ENCODE assay signal across 14 cellular contexts in the genomic region with DNA sequence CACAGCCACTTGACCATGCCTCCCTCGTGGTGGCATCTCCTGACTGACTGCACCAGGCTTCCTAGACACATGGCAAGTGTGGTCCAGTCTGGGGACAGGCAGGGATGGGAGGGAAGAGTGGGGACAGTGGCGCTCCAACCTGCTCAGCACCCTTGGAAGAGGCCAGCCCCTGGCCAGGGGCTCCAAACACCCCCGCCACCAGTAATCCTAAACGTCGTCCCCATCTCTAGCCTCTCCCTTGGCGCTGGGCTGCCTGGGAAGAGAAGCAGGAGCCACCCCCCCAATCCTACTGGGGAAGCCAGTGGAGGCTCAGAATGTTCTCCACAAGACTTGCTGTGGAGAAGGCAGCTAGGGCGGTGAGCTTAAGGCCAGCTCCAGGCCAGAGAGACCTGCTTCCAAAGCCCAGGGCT. TPM values are rescaled to one million over a fixed set of nuclear protein-coding genes. Genes with fewer than 3 reads are reported as not detected.
A peak's percentile ranks its signal among the peaks of the same experiment; 100 is the strongest.
DNase-seq lines count a peak whose midpoint lies in the region; ATAC-seq and TF ChIP-seq lines count a peak whose summit lies in the region.
"Had no signal": no experiment of that assay in that cellular context is flagged by ENCODE, and none has a peak within 500 bp of the region (broad histone marks: within the 10 kb centered on the region; RNA-seq: fewer than 3 reads in every experiment).

No MANE protein-coding gene starts in this region.

- peak overlapping the region; percentile 100 for H3K4me3 Mint-ChIP-seq in activated CD4-positive, alpha-beta T cell treated with anti-CD3 and anti-CD28 coated beads, Interleukin-2, amount 10 ng/mL, durations not matched to agents 24 days and 14 days

- peaks cover 35% of the 10 kb centered on the region for H4K20me1 ChIP-seq in mammary epithelial cell (ENCODE audit: insufficient read depth, low read length)

- no peak overlapping the region for H2AFZ ChIP-seq in mammary epithelial cell (ENCODE audit: low read depth, low read length)

- H3K36me3 Mint-ChIP-seq in activated CD4-positive, alpha-beta T cell treated with anti-CD3 and anti-CD28 coated beads, Interleukin-2, amount 10 ng/mL, durations not matched to agents 24 days and 14 days (ENCODE audit: low read depth): peaks cover 52% of the 10 kb centered on the region

- H3K4me3 ChIP-seq in NB4 (ENCODE audit: low read depth, low read length): no peak overlapping the region
- no peak overlapping the region for H3K4me3 ChIP-seq in mammary epithelial cell (replicated peaks in 1 of 3; ENCODE audit: insufficient read depth in 1 of 3, low read depth in 2 of 3, low read length in 3 of 3)
- no peak overlapping the region for H3K4me3 ChIP-seq in skeletal muscle tissue (ENCODE audit: low read length in 3 of 3)
- no peak overlapping the region for H3K4me3 ChIP-seq in left lung
- H3K4me3 ChIP-seq in ascending aorta: no peak overlapping the region
- H3K4me3 ChIP-seq: tibial nerve had no signal

- intact Hi-C loops in activated CD4-positive, alpha-beta T cell treated with anti-CD3 and anti-CD28 coated beads, Interleukin-2, amount 10 ng/mL, durations not matched to agents 24 days and 14 days (cut with micrococcal nuclease): no loop called here
- intact Hi-C loops in mammary epithelial cell (cut with micrococcal nuclease) (no loop called here), left lung (cut with DNase I) (no loop called here), ascending aorta (cut with DNase I) (no loop called here)

- DNase-seq in activated CD4-positive, alpha-beta T cell treated with anti-CD3 and anti-CD28 coated beads, Interleukin-2, amount 10 ng/mL, durations not matched to agents 24 days and 14 days: no peak
- no peak for DNase-seq in activated CD4-positive, alpha-beta T cell treated with anti-CD3 and anti-CD28 coated beads, Interleukin-2, amount 50 U/mL, for 48 hours
- DNase-seq in NB4 (ENCODE audit: low read depth) (peak; percentile 43), mammary epithelial cell (no peak), left lung (no peak), ascending aorta (ENCODE audit: low spot score in 2 of 2) (no peak)
- DNase-seq: activated gamma-delta T cell treated with Interleukin-2 at 50 U/mL for 16 hours, AML-193, MG63 had no signal

- H3K9ac ChIP-seq in mammary epithelial cell (ENCODE audit: insufficient read depth, low read length) (no peak overlapping the region), skeletal muscle tissue (ENCODE audit: low read depth in 1 of 3, low read length in 3 of 3) (peak overlapping the region in 2 of 3 donors; percentile 40 to 65)

- CTCF ChIA-PET in mammary epithelial cell (lab: Charles Lee; ENCODE audit: low non-redundant PET): no interaction called here

- no TSS peak for BruUV-seq in mammary epithelial cell (replicated peaks; lab: Mats Ljungman, UMichigan)

- H3K27ac Mint-ChIP-seq in activated CD4-positive, alpha-beta T cell treated with anti-CD3 and anti-CD28 coated beads, Interleukin-2, amount 10 ng/mL, durations not matched to agents 24 days and 14 days: peak overlapping the region; percentile 74

- no peaks in the 10 kb centered on the region for H3K9me3 ChIP-seq in mammary epithelial cell (replicated peaks; ENCODE audit: insufficient read depth, low read length)
- no peaks in the 10 kb centered on the region for H3K9me3 ChIP-seq in skeletal muscle tissue (ENCODE audit: control insufficient read depth in 3 of 3, low read length in 3 of 3)
- H3K9me3 ChIP-seq in left lung: no peaks in the 10 kb centered on the region
- no peaks in the 10 kb centered on the region for H3K9me3 ChIP-seq in ascending aorta
- H3K9me3 ChIP-seq: esophagus muscularis mucosa, MG63, tibial nerve had no signal

- in situ Hi-C loops in mammary epithelial cell (cut with MboI; ENCODE audit: low sequenced_read_pairs in 2 of 2): no loop called here

- H3K27me3 ChIP-seq in mammary epithelial cell (ENCODE audit: insufficient read depth, low read length) (no peaks in the 10 kb centered on the region), skeletal muscle tissue (ENCODE audit: control insufficient read depth in 3 of 3, insufficient read depth in 3 of 3, low read length in 3 of 3) (no peaks in the 10 kb centered on the region), left lung (no peaks in the 10 kb centered on the region), ascending aorta (no peaks in the 10 kb centered on the region)
- H3K27me3 ChIP-seq: esophagus muscularis mucosa, MG63, tibial nerve had no signal

- peaks cover 10% of the 10 kb centered on the region for H3K36me3 ChIP-seq in mammary epithelial cell (ENCODE audit: insufficient read depth, low read length)
- H3K36me3 ChIP-seq in skeletal muscle tissue (ENCODE audit: control insufficient read depth in 3 of 3, insufficient read depth in 3 of 3, low read length in 3 of 3): peaks cover 45 to 48% (median 45%) of the 10 kb centered on the region in 3 donors
- peaks cover 0 to 61% of the 10 kb centered on the region in 2 donors for H3K36me3 ChIP-seq in left lung
- H3K36me3 ChIP-seq in ascending aorta: peaks cover 55 to 59% of the 10 kb centered on the region in 2 donors

- dilution Hi-C loops in mammary epithelial cell (cut with HindIII; ENCODE audit: low sequenced_read_pairs): no loop called here

- TF ChIP-seq CTCF in NB4 (IDR thresholded peaks at IDR 0.05; ENCODE audit: low read depth, low read length) (no peak), mammary epithelial cell (conservative IDR thresholded peaks at IDR 0.05 in 1 of 2, IDR thresholded peaks at IDR 0.05 in 1 of 2; ENCODE audit: extremely low read depth in 1 of 2, insufficient read depth in 1 of 2, low read depth in 1 of 2, low read length in 2 of 2) (no peak), left lung (IDR thresholded peaks at IDR 0.05) (no peak), ascending aorta (IDR thresholded peaks at IDR 0.05) (no peak)

- 89% methylated on average over 7 of the region's 7 CpGs for WGBS in mammary epithelial cell (ENCODE audit: low coverage, missing lambda C conversion rate)

- no peak for ATAC-seq in left lung
- ATAC-seq in HG03159 (IDR thresholded peaks at IDR 0.05; ENCODE audit: unreplicated experiment): no peak

- H3K27ac ChIP-seq in mammary epithelial cell (ENCODE audit: insufficient read depth, low read depth, low read length) (no peak overlapping the region), skeletal muscle tissue (ENCODE audit: low read depth, low read length) (no peak overlapping the region), left lung (no peak overlapping the region), ascending aorta (no peak overlapping the region)

- H3K9me3 Mint-ChIP-seq in activated CD4-positive, alpha-beta T cell treated with anti-CD3 and anti-CD28 coated beads, Interleukin-2, amount 10 ng/mL, durations not matched to agents 24 days and 14 days: no peaks in the 10 kb centered on the region

- no peak for TF ChIP-seq POLR2A in NB4 (IDR thresholded peaks at IDR 0.05; ENCODE audit: extremely low read depth, insufficient read length)

- H3K79me2 ChIP-seq in mammary epithelial cell (ENCODE audit: insufficient read depth, low read length): peaks cover 67% of the 10 kb centered on the region

- peak overlapping the region; percentile 8 for H3K4me2 ChIP-seq in mammary epithelial cell (ENCODE audit: insufficient read depth, low read depth, low read length)

- H3K4me1 ChIP-seq in mammary epithelial cell (ENCODE audit: insufficient read depth, low read length) (peaks cover 19% of the 10 kb centered on the region), skeletal muscle tissue (ENCODE audit: control insufficient read depth in 3 of 3, insufficient read depth in 3 of 3, low read length in 3 of 3) (peaks cover 22 to 34% (median 24%) of the 10 kb centered on the region in 3 donors), left lung (peaks cover 10 to 31% of the 10 kb centered on the region in 2 donors), ascending aorta (peaks cover 5 to 11% of the 10 kb centered on the region in 2 donors)

- no peaks in the 10 kb centered on the region for H3K27me3 Mint-ChIP-seq in activated CD4-positive, alpha-beta T cell treated with anti-CD3 and anti-CD28 coated beads, Interleukin-2, amount 10 ng/mL, durations not matched to agents 24 days and 14 days

- H3K4me1 Mint-ChIP-seq in activated CD4-positive, alpha-beta T cell treated with anti-CD3 and anti-CD28 coated beads, Interleukin-2, amount 10 ng/mL, durations not matched to agents 24 days and 14 days: peaks cover 19% of the 10 kb centered on the region

RNA-seq across cellular contexts. Expression of a gene that starts 2.7 kb away (rescaled TPM):
- total RNA-seq in activated CD4-positive, alpha-beta T cell treated with anti-CD3 and anti-CD28 coated beads, Interleukin-2, amount 10 ng/mL, durations not matched to agents 24 days and 14 days: 1,117 and 1,132 TPM in 2 replicates
- 100 to 1,000 TPM; 323 to 990 TPM for total RNA-seq in mammary epithelial cell
- 717 TPM for polyA plus RNA-seq in mammary epithelial cell
- 88.8 TPM for polyA minus RNA-seq in mammary epithelial cell
- total RNA-seq in skeletal muscle tissue: 634 TPM
- 100 to 1,000 TPM; 606 to 680 TPM for total RNA-seq in left lung
- 885 TPM for total RNA-seq in ascending aorta

RNA-seq across cellular contexts. Expression of a gene that starts 12.0 kb away (rescaled TPM):
- total RNA-seq in activated CD4-positive, alpha-beta T cell treated with anti-CD3 and anti-CD28 coated beads, Interleukin-2, amount 10 ng/mL, durations not matched to agents 24 days and 14 days: 2.2 and 2.6 TPM in 2 replicates
- total RNA-seq in mammary epithelial cell (10 to 100 TPM in 1 of 2 donors, 1 to 10 TPM in 1; 6.4 to 10.5 TPM), skeletal muscle tissue (4.7 TPM), left lung (10 to 100 TPM in 1 of 2 donors, 1 to 10 TPM in 1; 5.8 to 10.4 TPM), ascending aorta (116 TPM)
- 5.2 TPM for polyA plus RNA-seq in mammary epithelial cell
- polyA minus RNA-seq in mammary epithelial cell: 4.6 TPM

RNA-seq across cellular contexts. Expression of a gene that starts 12.5 kb away (rescaled TPM):
- 56.2 and 63.4 TPM in 2 replicates for total RNA-seq in activated CD4-positive, alpha-beta T cell treated with anti-CD3 and anti-CD28 coated beads, Interleukin-2, amount 10 ng/mL, durations not matched to agents 24 days and 14 days
- total RNA-seq in mammary epithelial cell (10 to 100 TPM; 25.3 to 71.2 TPM), skeletal muscle tissue (43.3 TPM), left lung (10 to 100 TPM; 46.7 to 63.3 TPM), ascending aorta (75.6 TPM)
- polyA plus RNA-seq in mammary epithelial cell: 46.8 TPM
- polyA minus RNA-seq in mammary epithelial cell: 14.5 TPM

RNA-seq across cellular contexts. Expression of a gene that starts 27.2 kb away (rescaled TPM):
- 220 and 240 TPM in 2 replicates for total RNA-seq in activated CD4-positive, alpha-beta T cell treated with anti-CD3 and anti-CD28 coated beads, Interleukin-2, amount 10 ng/mL, durations not matched to agents 24 days and 14 days
- total RNA-seq in mammary epithelial cell: 10 to 100 TPM; 73.7 to 88.3 TPM
- polyA plus RNA-seq in mammary epithelial cell: 55.0 TPM
- 64.3 TPM for polyA minus RNA-seq in mammary epithelial cell
- 37.1 TPM for total RNA-seq in skeletal muscle tissue
- total RNA-seq in left lung: 10 to 100 TPM; 79.5 to 93.9 TPM
- 60.0 TPM for total RNA-seq in ascending aorta

RNA-seq across cellular contexts. Expression of a gene that starts 27.6 kb away (rescaled TPM):
- total RNA-seq in activated CD4-positive, alpha-beta T cell treated with anti-CD3 and anti-CD28 coated beads, Interleukin-2, amount 10 ng/mL, durations not matched to agents 24 days and 14 days: not detected in 2 replicates
- total RNA-seq in mammary epithelial cell (not detected), skeletal muscle tissue (not detected), left lung (1 to 10 TPM in 1 of 2 donors, not detected in 1; 2.7 TPM), ascending aorta (not detected)
- not detected for polyA plus RNA-seq in mammary epithelial cell
- polyA minus RNA-seq in mammary epithelial cell: not detected
- total RNA-seq: lower leg skin, tibial nerve had no signal

Comparison
In these comparisons a context has a peak if more than half of its experiments do, and no peak if none do; other contexts are left out.
1. RNA of a gene that starts 12.0 kb away (total RNA-seq): 116 TPM in ascending aorta (single experiment); 6.4 to 10.5 TPM in mammary epithelial cell, 5.8 to 10.4 TPM in left lung, 4.7 TPM in skeletal muscle tissue (single experiment) and 2.2 to 2.6 TPM in activated CD4-positive, alpha-beta T cell treated with anti-CD3 and anti-CD28 coated beads, Interleukin-2, amount 10 ng/mL, durations not matched to agents 24 days and 14 days; every median in the first group is over 10 times any median in the second.